ENCODE assay signal across 10 cellular contexts in the genomic region with DNA sequence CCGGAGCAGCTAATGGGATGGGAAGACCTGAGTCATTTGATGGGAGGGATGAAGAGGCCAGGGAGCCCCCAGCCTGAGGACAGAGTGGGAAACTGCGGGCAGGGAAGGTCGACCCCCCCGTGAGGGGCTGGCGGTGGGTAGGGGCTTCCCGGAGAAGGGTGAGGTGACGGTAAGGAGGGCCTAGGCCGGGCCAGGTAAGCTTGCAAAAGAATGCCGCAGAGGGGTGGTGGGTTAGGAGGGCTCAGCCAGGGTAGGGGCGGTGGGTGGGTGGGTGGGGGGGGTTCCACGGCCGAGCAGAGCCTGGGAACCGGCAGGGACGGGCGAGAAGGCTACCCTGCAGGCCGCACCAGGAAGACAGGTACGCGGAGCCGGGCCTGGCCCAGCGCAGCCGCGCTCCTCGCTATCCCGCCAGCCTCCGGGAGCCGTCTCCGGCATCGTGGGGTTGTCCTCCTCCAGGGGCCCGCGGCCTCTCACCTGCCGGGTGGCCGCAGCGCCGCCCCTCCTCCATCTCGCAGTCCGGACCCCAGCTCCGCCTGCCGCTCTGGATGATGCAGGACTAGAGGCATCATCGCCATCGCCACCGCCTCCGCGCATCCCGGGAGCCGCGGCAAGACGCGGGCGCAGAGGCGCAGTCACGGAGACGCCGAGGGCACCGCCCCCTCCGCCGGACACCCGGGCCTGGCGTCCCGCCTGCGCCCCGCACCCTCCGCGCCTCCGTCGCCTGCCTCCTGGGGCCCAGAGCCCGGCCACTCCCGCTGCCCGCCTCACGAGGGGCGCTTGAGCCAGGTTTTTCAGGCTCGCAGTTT. TPM values are rescaled to one million over a fixed set of nuclear protein-coding genes. Genes with fewer than 3 reads are reported as not detected.
DNase-seq lines count a peak whose midpoint lies in the region; ATAC-seq and TF ChIP-seq lines count a peak whose summit lies in the region.
"Had no signal": no experiment of that assay in that cellular context is flagged by ENCODE, and none has a peak within 500 bp of the region (broad histone marks: within the 10 kb centered on the region; RNA-seq: fewer than 3 reads in every experiment).

GPR75 (minus strand) TSS at position 614 of the 806 bp plus-strand sequence. CDS start 5,211 bp downstream, outside the sequence.

- peak in 52 of 56 donors; percentile 5 to 83 (median 56) for DNase-seq in amygdala (lab: John Stamatoyannopoulos, UW)
- peak; percentile 15 to 68 (median 32) for DNase-seq in heart left ventricle
- DNase-seq in neuronal stem cell (ENCODE audit: low spot score): peak; percentile 43
- no peak for DNase-seq in stimulated activated CD4-positive, alpha-beta T cell treated with anti-CD3 and anti-CD28 coated beads, Interleukin-4, amount 100 ng/mL, for 1 hour
- DNase-seq in UCSD-AML1 (lab: John Stamatoyannopoulos, UW; ENCODE audit: unreplicated experiment): no peak
- no peak for DNase-seq in NCI-H1694 (lab: John Stamatoyannopoulos, UW)

- peak within 1 kb of the TSS; percentile 77 for H3K9ac ChIP-seq in neuronal stem cell (ENCODE audit: low read depth, low read length, poor library complexity)
- H3K9ac ChIP-seq: BLaER1 had no signal

- no peak within 1 kb of the TSS for H2BK120ac ChIP-seq in neuronal stem cell (ENCODE audit: low read depth, low read length)

- H2AK5ac ChIP-seq in neuronal stem cell (ENCODE audit: low read depth, low read length): no peak within 1 kb of the TSS

- H2BK5ac ChIP-seq in neuronal stem cell (ENCODE audit: low read length): no peak within 1 kb of the TSS

- H3K4me1 ChIP-seq in ACC112 (ENCODE audit: control insufficient read depth, insufficient read depth, low read length, unreplicated experiment) (peaks cover 8% of the 10 kb centered on the region), heart left ventricle (peaks cover 0 to 7% (median 0%) of the 10 kb centered on the region in 12 donors), neuronal stem cell (ENCODE audit: control insufficient read depth in 2 of 2, insufficient read depth in 1 of 2, low read depth in 1 of 2, low read length in 2 of 2) (peaks cover 0 to 1% of the 10 kb centered on the region in 2 donors)
- H3K4me1 ChIP-seq: BLaER1 had no signal

- no peaks in the 10 kb centered on the region for H3K27me3 ChIP-seq in ACC112 (ENCODE audit: insufficient read depth, low read length)
- no peaks in the 10 kb centered on the region for H3K27me3 ChIP-seq in heart left ventricle
- H3K27me3 ChIP-seq in neuronal stem cell (ENCODE audit: control insufficient read depth in 3 of 3, insufficient read depth in 3 of 3, low read depth in 1 of 3, low read length in 3 of 3): no peaks in the 10 kb centered on the region
- H3K27me3 ChIP-seq: BLaER1 had no signal

- ATAC-seq in heart left ventricle (peak in 3 of 4 donors; percentile 59 to 66 (median 65)), GM18520 (IDR thresholded peaks at IDR 0.05; ENCODE audit: unreplicated experiment) (no peak)

- H3K23ac ChIP-seq in neuronal stem cell (ENCODE audit: low read depth, low read length, poor library complexity): no peak within 1 kb of the TSS

- no peak within 1 kb of the TSS for H2BK12ac ChIP-seq in neuronal stem cell (ENCODE audit: low read length)

- H3K14ac ChIP-seq in neuronal stem cell (ENCODE audit: low read length): peak within 1 kb of the TSS; percentile 89

- H3K4me2 ChIP-seq in neuronal stem cell (ENCODE audit: insufficient read depth, low read length, poor library complexity, severe bottlenecking): peak within 1 kb of the TSS; percentile 33
- H3K4me2 ChIP-seq: BLaER1 had no signal

- no peak within 1 kb of the TSS for H4K8ac ChIP-seq in neuronal stem cell (ENCODE audit: low read depth, low read length)

- H4K91ac ChIP-seq in neuronal stem cell (ENCODE audit: low read depth, low read length, poor library complexity): no peak within 1 kb of the TSS

- intact Hi-C loops in heart left ventricle (cut with DNase I): no loop called here

- H2BK15ac ChIP-seq in neuronal stem cell (ENCODE audit: low read length): no peak within 1 kb of the TSS

- H3K4me3 ChIP-seq in ACC112 (ENCODE audit: low read depth, low read length) (peak within 1 kb of the TSS; percentile 79), heart left ventricle (peak within 1 kb of the TSS in 11 of 12 donors; percentile 5 to 51 (median 33)), neuronal stem cell (ENCODE audit: low read length in 2 of 2) (peak within 1 kb of the TSS in 1 of 2 donors; percentile 74)
- H3K4me3 ChIP-seq: BLaER1, SK-N-MC had no signal

- H2AFZ ChIP-seq in ACC112 (ENCODE audit: low read length, unreplicated experiment) (peak within 1 kb of the TSS; percentile 83), neuronal stem cell (ENCODE audit: low read length) (no peak within 1 kb of the TSS)

- H3K4ac ChIP-seq in neuronal stem cell (ENCODE audit: low read length): no peak within 1 kb of the TSS

- 36 to 70% (median 55%) methylated on average over 47 to 71 of the region's 71 CpGs for WGBS in heart left ventricle, 4 donors
- WGBS in neuronal stem cell (ENCODE audit: extremely low coverage in 2 of 2, insufficient read length in 2 of 2, insufficient replicate concordance in 1 of 2), 2 donors: no CpG with 5 or more reads among the region's 71 CpGs

- H3K36me3 ChIP-seq in ACC112 (ENCODE audit: insufficient read depth, low read length): no peaks in the 10 kb centered on the region
- peaks cover 0 to 23% (median 14%) of the 10 kb centered on the region in 9 donors for H3K36me3 ChIP-seq in heart left ventricle
- peaks cover 4 to 64% of the 10 kb centered on the region in 2 donors for H3K36me3 ChIP-seq in neuronal stem cell (replicated peaks in 1 of 2; ENCODE audit: control insufficient read depth in 2 of 2, insufficient read depth in 2 of 2, low read length in 2 of 2)

- H3K9me3 ChIP-seq in heart left ventricle (no peaks in the 10 kb centered on the region), neuronal stem cell (replicated peaks in 1 of 2; ENCODE audit: control insufficient read depth in 2 of 2, insufficient read depth in 1 of 2, low read depth in 1 of 2, low read length in 2 of 2) (no peaks in the 10 kb centered on the region)

- H3K79me2 ChIP-seq in ACC112 (ENCODE audit: control insufficient read depth, insufficient read depth, low read length, unreplicated experiment): no peaks in the 10 kb centered on the region

- TF ChIP-seq POLR2A in heart left ventricle (IDR thresholded peaks at IDR 0.05): no peak

- H3K18ac ChIP-seq in neuronal stem cell (ENCODE audit: low read length): peak within 1 kb of the TSS; percentile 38

- no peak within 1 kb of the TSS for H3K27ac ChIP-seq in ACC112 (ENCODE audit: low read depth, low read length)
- H3K27ac ChIP-seq in heart left ventricle: no peak within 1 kb of the TSS
- H3K27ac ChIP-seq in neuronal stem cell (replicated peaks; ENCODE audit: low read length): no peak within 1 kb of the TSS
- H3K27ac ChIP-seq: BLaER1, SK-N-MC had no signal

- no peaks in the 10 kb centered on the region for H3K79me1 ChIP-seq in neuronal stem cell (ENCODE audit: low read depth, low read length)

- TF ChIP-seq CTCF in heart left ventricle (IDR thresholded peaks at IDR 0.05): no peak

RNA-seq across cellular contexts. Expression of gene GPR75, which starts in this region (rescaled TPM):
- total RNA-seq in heart left ventricle: 1 to 10 TPM in 7 of 9 donors, under 1 TPM in 2; 0.67 to 2.2 (median 1.2) TPM
- under 1 TPM; 0.84 to 0.98 TPM for polyA plus RNA-seq in heart left ventricle
- polyA plus RNA-seq in neuronal stem cell (2013, experiment 1 of 2): 1.2 TPM
- polyA plus RNA-seq in neuronal stem cell (2013, experiment 2 of 2): 1.2 TPM

Comparison
In these comparisons a context has a peak if more than half of its experiments do, and no peak if none do; other contexts are left out.
1. DNase-seq: peak in amygdala (52 of 56), heart left ventricle (5 of 5) and neuronal stem cell (single experiment); none in stimulated activated CD4-positive, alpha-beta T cell treated with anti-CD3 and anti-CD28 coated beads, Interleukin-4, amount 100 ng/mL, for 1 hour (single experiment), UCSD-AML1 (single experiment) and NCI-H1694 (single experiment).